ENCODE assay signal across 8 cellular contexts in the genomic region with DNA sequence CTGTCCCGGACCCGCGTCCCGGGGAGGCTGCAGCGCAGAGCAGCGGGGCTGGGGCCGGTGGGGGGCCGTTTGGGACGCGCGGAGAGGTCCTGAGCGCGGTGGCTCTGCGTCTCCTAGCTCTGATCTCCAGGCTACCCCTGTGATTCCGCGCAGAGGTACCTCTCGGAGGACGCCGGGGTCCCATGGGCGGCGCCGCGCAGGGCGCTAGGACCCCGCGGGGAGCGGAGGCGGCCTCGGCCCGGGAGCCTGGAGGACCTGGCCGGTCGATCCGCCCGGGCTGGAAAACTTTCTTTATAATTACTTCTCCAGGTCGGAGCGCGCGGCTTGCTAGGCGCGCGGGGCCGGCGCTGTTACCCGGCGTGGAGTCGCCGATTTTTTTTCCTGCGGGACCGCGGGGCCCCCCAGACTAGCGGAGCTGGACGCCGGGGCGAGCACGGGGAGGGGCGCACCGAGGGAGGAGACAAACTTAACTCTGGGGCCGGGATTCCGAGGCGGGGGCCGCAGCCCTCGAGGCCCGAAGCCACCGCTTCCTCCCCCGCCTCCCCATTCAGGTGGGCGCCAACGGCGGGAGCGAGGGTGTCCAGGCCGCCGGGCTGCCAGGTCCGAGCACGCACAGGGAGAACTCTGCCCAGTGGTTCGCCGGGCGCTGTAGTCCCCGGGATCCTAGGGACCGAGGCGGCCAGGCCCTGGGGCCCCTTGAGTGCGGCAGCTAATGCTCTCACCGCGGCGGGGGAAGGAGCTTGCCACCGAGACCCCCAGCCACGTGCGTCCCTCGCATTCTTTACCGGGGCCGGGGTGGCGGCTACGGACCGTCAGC. TPM values are rescaled to one million over a fixed set of nuclear protein-coding genes. Genes with fewer than 3 reads are reported as not detected.
DNase-seq lines count a peak whose midpoint lies in the region; ATAC-seq and TF ChIP-seq lines count a peak whose summit lies in the region.

No MANE protein-coding gene starts in this region.

- H3K9me3 ChIP-seq in SK-N-SH (no peaks in the 10 kb centered on the region), mucosa of rectum (ENCODE audit: control insufficient read depth in 2 of 2, low read length in 2 of 2) (no peaks in the 10 kb centered on the region), aorta (ENCODE audit: control insufficient read depth, low read length) (no peaks in the 10 kb centered on the region)

- peak overlapping the region; percentile 90 for H3K4me2 ChIP-seq in SK-N-SH

- no peak overlapping the region; the same call in 1 of the 2 replicates for H3K9ac ChIP-seq in SK-N-SH
- H3K9ac ChIP-seq in mucosa of rectum (ENCODE audit: low read depth in 1 of 2, low read length in 2 of 2) = peak overlapping the region; percentile 75 to 93

- POLR2A ChIA-PET in SK-N-SH (lab: Yijun Ruan, JAX) = interaction anchor here (0.5 to 1.5 kb wide), 4 partner anchors 26 to 105 kb away, joined by 3 to 9 read pairs (median 3); partner anchors contain the start of gene CEBPG

- H3K79me2 ChIP-seq in SK-N-SH (ENCODE audit: insufficient read depth) = no peaks in the 10 kb centered on the region

- peak; percentile 23 for DNase-seq in DMS79 (lab: John Stamatoyannopoulos, UW)
- DNase-seq in DMS79 treated with DMSO at 0.1 percent for 48 hours (lab: John Stamatoyannopoulos, UW) = no peak
- DNase-seq in SK-N-SH = peak; percentile 88
- no peak for DNase-seq in epithelial cell of prostate (ENCODE audit: low read depth, low spot score)
- peak; percentile 71 to 84 for DNase-seq in aorta
- DNase-seq in NCI-H1694 (lab: John Stamatoyannopoulos, UW) = no peak

- peaks cover 0 to 4% of the 10 kb centered on the region in 2 experiments; a peak in 1 of 4 replicates for H3K4me1 ChIP-seq in SK-N-SH (ENCODE audit: control insufficient read depth in 1 of 2, insufficient read depth in 2 of 2, low read depth in 1 of 2, low read length in 1 of 2)
- peaks cover 30 to 38% of the 10 kb centered on the region in 2 donors for H3K4me1 ChIP-seq in mucosa of rectum (ENCODE audit: control insufficient read depth in 2 of 2, insufficient read depth in 2 of 2, low read length in 2 of 2)
- H3K4me1 ChIP-seq in aorta (ENCODE audit: control insufficient read depth in 1 of 2, insufficient read depth in 2 of 2, low read length in 2 of 2) = no peaks in the 10 kb centered on the region

- ATAC-seq in HG03103 (IDR thresholded peaks at IDR 0.05; ENCODE audit: low read depth, unreplicated experiment) (peak; percentile 25), aorta (ENCODE audit: low FRiP score) (peak; percentile 79)

- H3K36me3 ChIP-seq in SK-N-SH (replicated peaks in 1 of 2; ENCODE audit: control insufficient read depth in 1 of 2, insufficient read depth in 2 of 2, low read length in 1 of 2) (no peaks in the 10 kb centered on the region), mucosa of rectum (ENCODE audit: control insufficient read depth in 2 of 2, insufficient read depth in 2 of 2, low read length in 2 of 2) (peaks cover 0 to 2% of the 10 kb centered on the region in 2 donors), aorta (ENCODE audit: control insufficient read depth in 1 of 2, insufficient read depth in 2 of 2, low read length in 1 of 2) (no peaks in the 10 kb centered on the region)

- TF ChIP-seq CTCF in SK-N-SH (IDR thresholded peaks at IDR 0.05) = no peak

- no peaks in the 10 kb centered on the region for H4K20me1 ChIP-seq in SK-N-SH (ENCODE audit: insufficient read depth)

- 0% methylated on average over 12 of the region's 92 CpGs for WGBS in SK-N-SH (ENCODE audit: low lambda C conversion rate)
- WGBS in aorta, 2 donors = 1% methylated on average over 64 to 92 of the region's 92 CpGs

- peaks cover 51% of the 10 kb centered on the region for H3K27me3 ChIP-seq in SK-N-SH (ENCODE audit: insufficient read depth)
- H3K27me3 ChIP-seq in mucosa of rectum (ENCODE audit: control insufficient read depth in 2 of 2, insufficient read depth in 2 of 2, low read length in 2 of 2) = peaks cover 0 to 3% of the 10 kb centered on the region in 2 donors
- no peaks in the 10 kb centered on the region for H3K27me3 ChIP-seq in aorta (ENCODE audit: control insufficient read depth in 1 of 2, insufficient read depth in 2 of 2, low read length in 1 of 2)

- intact Hi-C loops in aorta (cut with DNase I) = loop anchor here (1.0 to 5.0 kb wide), 3 partner anchors 70 to 104 kb away; partner anchors contain the start of gene CEBPG (in 1 of the 2)

- H3K9me2 ChIP-seq in SK-N-SH = no peaks in the 10 kb centered on the region

- TF ChIP-seq EP300 in SK-N-SH (IDR thresholded peaks at IDR 0.05; ENCODE audit: borderline replicate concordance in 1 of 2, low read depth in 1 of 2, low read length in 1 of 2) = no peak

- H3K27ac ChIP-seq in SK-N-SH (ENCODE audit: low read depth in 2 of 2, low read length in 1 of 2) (no peak overlapping the region), epithelial cell of prostate (peak overlapping the region; percentile 27), mucosa of rectum (ENCODE audit: low read depth in 2 of 2, low read length in 2 of 2) (peak overlapping the region; percentile 93 to 94), aorta (ENCODE audit: low read depth in 1 of 2, low read length in 2 of 2) (no peak overlapping the region)

- no peaks in the 10 kb centered on the region for H3F3A ChIP-seq in SK-N-SH (replicated peaks; ENCODE audit: insufficient read depth)

- TF ChIP-seq RAD21 in SK-N-SH (IDR thresholded peaks at IDR 0.05; ENCODE audit: low read length) = no peak

- H3K4me3 ChIP-seq in SK-N-SH (ENCODE audit: low read depth in 2 of 2, low read length in 1 of 2) = peak overlapping the region; percentile 57 to 68
- H3K4me3 ChIP-seq in mucosa of rectum (ENCODE audit: low read length in 2 of 2) = peak overlapping the region; percentile 76 to 78
- H3K4me3 ChIP-seq in aorta (ENCODE audit: low read length in 2 of 2) = peak overlapping the region; percentile 30 to 80

- CTCF ChIA-PET in SK-N-SH (lab: Yijun Ruan, JAX) = interaction anchor here (0.8 to 3.2 kb wide), 26 partner anchors 8 to 475 kb away, joined by 3 to 23 read pairs (median 4); partner anchors contain the start of gene CEBPG

- peak overlapping the region; percentile 96 for H2AFZ ChIP-seq in SK-N-SH (ENCODE audit: low read depth)

TF ChIP-seq in SK-N-SH, 30 proteins besides CTCF, POLR2A, EP300 and RAD21:
- TF ChIP-seq YY1 (IDR thresholded peaks at IDR 0.05; ENCODE audit: low read depth) (no peak), CHD2 (IDR thresholded peaks at IDR 0.05; ENCODE audit: low read length, partially characterized antibody) (no peak), POLR2AphosphoS5 (IDR thresholded peaks at IDR 0.05; ENCODE audit: low read depth, low read length) (no peak), ELF1 (IDR thresholded peaks at IDR 0.05) (no peak), FOXJ3 (CRISPR knock-in tag; IDR thresholded peaks at IDR 0.05) (no peak), MAX (IDR thresholded peaks at IDR 0.05; ENCODE audit: low read depth) (no peak)
- TF ChIP-seq, protein P1, sequence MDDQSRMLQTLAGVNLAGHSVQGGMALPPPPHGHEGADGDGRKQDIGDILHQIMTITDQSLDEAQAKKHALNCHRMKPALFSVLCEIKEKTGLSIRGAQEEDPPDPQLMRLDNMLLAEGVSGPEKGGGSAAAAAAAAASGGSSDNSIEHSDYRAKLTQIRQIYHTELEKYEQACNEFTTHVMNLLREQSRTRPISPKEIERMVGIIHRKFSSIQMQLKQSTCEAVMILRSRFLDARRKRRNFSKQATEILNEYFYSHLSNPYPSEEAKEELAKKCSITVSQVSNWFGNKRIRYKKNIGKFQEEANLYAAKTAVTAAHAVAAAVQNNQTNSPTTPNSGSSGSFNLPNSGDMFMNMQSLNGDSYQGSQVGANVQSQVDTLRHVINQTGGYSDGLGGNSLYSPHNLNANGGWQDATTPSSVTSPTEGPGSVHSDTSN (IDR thresholded peaks at IDR 0.05) = no peak

RNA-seq across cellular contexts. Expression of gene CEBPA, which starts 0.8 kb away (rescaled TPM):
- 0.06 and 0.15 TPM in 2 replicates for polyA plus RNA-seq in SK-N-SH (2012; rRNA removed)
- polyA plus RNA-seq in SK-N-SH (2012; cell fraction: cytosol; rRNA removed) = 0.08 and 0.12 TPM in 2 replicates
- 0.04 and 0.10 TPM in 2 replicates for polyA plus RNA-seq in SK-N-SH (2012; cell fraction: nucleus; rRNA removed)
- total RNA-seq in aorta = 10 to 100 TPM in 1 of 2 donors, 1 to 10 TPM in 1; 6.1 to 10.3 TPM
- polyA plus RNA-seq in aorta = 10 to 100 TPM in 1 of 2 donors, 1 to 10 TPM in 1; 1.0 to 14.3 TPM

Comparison
In these comparisons a context has a peak if more than half of its experiments do, and no peak if none do; other contexts are left out.
1. DNase-seq: peak in DMS79 (single experiment), SK-N-SH (single experiment) and aorta (2 of 2); none in DMS79 treated with DMSO at 0.1 percent for 48 hours (single experiment), epithelial cell of prostate (single experiment) and NCI-H1694 (single experiment).
2. H3K27ac ChIP-seq: peak in epithelial cell of prostate (single experiment) and mucosa of rectum (2 of 2); none in SK-N-SH (0 of 2) and aorta (0 of 2).
3. Peak in every context shown above with its lines, with median percentiles within 50 percentile points of each other: H3K4me3 ChIP-seq.